In genomic region chr21:39348040-39348354, GRCh38 we compare ENCODE assay signal across 8 cellular contexts. TPM values are rescaled to one million over a fixed set of nuclear protein-coding genes. Genes with fewer than 3 reads are reported as not detected.
DNase-seq lines count a peak whose midpoint lies in the region; ATAC-seq and TF ChIP-seq lines count a peak whose summit lies in the region.

No MANE protein-coding gene starts in this region.

- peaks cover 40% of the 10 kb centered on the region for H3K36me3 ChIP-seq in Panc1 (ENCODE audit: control insufficient read depth, insufficient read depth, low read length)

- H3K27ac Mint-ChIP-seq in endothelial cell (ENCODE audit: unreplicated experiment) (peak overlapping the region; percentile 94), osteocyte (ENCODE audit: unreplicated experiment) (peak overlapping the region; percentile 93)

- H3K27ac ChIP-seq in Panc1 (ENCODE audit: low read length) = peak overlapping the region; percentile 82

- H3K27me3 Mint-ChIP-seq in endothelial cell (ENCODE audit: unreplicated experiment) = peaks cover 14% of the 10 kb centered on the region
- no peaks in the 10 kb centered on the region for H3K27me3 Mint-ChIP-seq in osteocyte (ENCODE audit: unreplicated experiment)

- H3K4me3 Mint-ChIP-seq in endothelial cell (ENCODE audit: unreplicated experiment) = peak overlapping the region; percentile 97
- H3K4me3 Mint-ChIP-seq in osteocyte (ENCODE audit: unreplicated experiment) = peak overlapping the region; percentile 84

- in situ Hi-C loops in Panc1 (cut with HindIII; ENCODE audit: low pct_unique_long_range_greater_than_20kb, low sequenced_read_pairs) = no loop called here

- H3K9me3 ChIP-seq in Panc1 (ENCODE audit: control insufficient read depth, insufficient read depth, low read depth, low read length) = no peaks in the 10 kb centered on the region

- intact Hi-C loops in Panc1 (cut with micrococcal nuclease; ENCODE audit: unreplicated experiment) = no loop called here

- H3K4me1 Mint-ChIP-seq in endothelial cell (ENCODE audit: unreplicated experiment) = peaks cover 24% of the 10 kb centered on the region
- peaks cover 36% of the 10 kb centered on the region for H3K4me1 Mint-ChIP-seq in osteocyte (ENCODE audit: unreplicated experiment)

- peak overlapping the region; percentile 72 to 95 for H3K4me3 ChIP-seq in Panc1 (ENCODE audit: low read depth in 2 of 2, low read length in 2 of 2)

- CTCF ChIA-PET in Panc1 (lab: Charles Lee) = no interaction called here

- POLR2A ChIA-PET in Panc1 (lab: Charles Lee) = no interaction called here

- no peaks in the 10 kb centered on the region for H3K9me3 Mint-ChIP-seq in endothelial cell (ENCODE audit: unreplicated experiment)
- H3K9me3 Mint-ChIP-seq in osteocyte (ENCODE audit: unreplicated experiment) = no peaks in the 10 kb centered on the region

- peaks cover 9% of the 10 kb centered on the region for H3K4me1 ChIP-seq in Panc1 (ENCODE audit: control insufficient read depth, insufficient read depth, low read length)

- peaks cover 39% of the 10 kb centered on the region for H3K36me3 Mint-ChIP-seq in endothelial cell (ENCODE audit: low read depth, unreplicated experiment)
- H3K36me3 Mint-ChIP-seq in osteocyte (ENCODE audit: unreplicated experiment) = peaks cover 36% of the 10 kb centered on the region

- peak; percentile 58 for DNase-seq in SIG-M5 treated with dmso at 0.1 percent for 504 hours (lab: John Stamatoyannopoulos, UW; ENCODE audit: unreplicated experiment)
- no peak for DNase-seq in SIG-M5 (lab: John Stamatoyannopoulos, UW)
- no peak for DNase-seq in Panc1 (ENCODE audit: low read depth, low spot score)
- DNase-seq in endothelial cell (ENCODE audit: low spot score) = no peak
- no peak for DNase-seq in osteocyte (ENCODE audit: extremely low spot score, unreplicated experiment)
- DNase-seq in effector CD4-positive, alpha-beta T cell = no peak
- DNase-seq in mesenteric fat pad (ENCODE audit: low spot score) = no peak

- ATAC-seq in Panc1 (no peak), GM18873 (IDR thresholded peaks at IDR 0.05; ENCODE audit: low FRiP score, unreplicated experiment) (no peak)

- BruUV-seq in Panc1 (replicated peaks; lab: Mats Ljungman, UMichigan) = TSS peak; percentile 64

- TF ChIP-seq CTCF in Panc1 (IDR thresholded peaks at IDR 0.05) (no peak), endothelial cell (IDR thresholded peaks at IDR 0.05; ENCODE audit: unreplicated experiment) (no peak), osteocyte (IDR thresholded peaks at IDR 0.05) (no peak)

- H3K27me3 ChIP-seq in Panc1 (ENCODE audit: control insufficient read depth, insufficient read depth, low read length) = no peaks in the 10 kb centered on the region

RNA-seq across cellular contexts. Expression of gene HMGN1, which starts 0.9 kb away (rescaled TPM):
- total RNA-seq in Panc1 (2021; ENCODE audit: unreplicated experiment) (293 TPM), endothelial cell (ENCODE audit: unreplicated experiment) (409 TPM), osteocyte (267 and 289 TPM in 2 replicates), mesenteric fat pad (88.1 TPM)
- 300 TPM for polyA plus RNA-seq in Panc1 (2012; ENCODE audit: insufficient read length)

RNA-seq across cellular contexts. Expression of gene BRWD1, which starts 34.6 kb away (rescaled TPM):
- 26.2 TPM for total RNA-seq in Panc1 (2021; ENCODE audit: unreplicated experiment)
- polyA plus RNA-seq in Panc1 (2012; ENCODE audit: insufficient read length) = 10.0 TPM
- 43.8 TPM for total RNA-seq in endothelial cell (ENCODE audit: unreplicated experiment)
- total RNA-seq in osteocyte = 40.8 and 41.9 TPM in 2 replicates
- 37.4 TPM for total RNA-seq in mesenteric fat pad
